Comparison of ENCODE assay signal across 22 cellular contexts in the genomic region with DNA sequence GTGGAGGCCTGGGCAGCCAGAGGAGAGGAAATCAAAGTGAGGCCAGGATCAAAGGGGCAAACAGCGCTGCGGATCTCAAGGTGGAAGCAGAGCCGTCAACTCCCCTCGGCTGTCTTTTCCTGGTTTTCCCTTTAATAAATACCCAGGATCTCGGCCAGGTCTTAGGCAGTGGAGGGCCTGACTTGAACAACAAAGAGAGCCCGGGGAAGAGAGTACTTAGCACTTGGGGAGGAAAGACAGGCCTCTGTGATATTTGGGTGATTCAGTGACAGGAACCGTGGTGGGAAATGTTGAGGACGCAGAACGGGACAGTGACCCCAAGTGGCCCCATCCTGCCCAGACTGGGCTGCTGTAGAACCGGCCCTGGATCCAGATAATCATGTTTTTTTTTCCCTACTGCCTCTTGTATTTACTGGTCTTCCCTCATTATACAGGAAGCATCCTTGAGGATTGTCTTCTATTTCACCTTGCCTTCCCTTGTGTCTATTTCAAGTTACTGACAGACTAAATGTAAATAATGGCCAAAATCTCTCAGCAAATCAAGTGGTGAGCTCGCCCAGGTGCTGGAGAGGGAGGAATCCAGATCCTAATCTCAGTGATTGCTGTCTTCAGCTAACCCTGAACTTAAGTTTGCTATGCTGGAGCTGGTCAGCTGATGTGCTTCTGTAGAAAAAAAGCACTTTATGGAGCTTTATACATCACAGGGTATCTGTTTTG. TPM values are rescaled to one million over a fixed set of nuclear protein-coding genes. Genes with fewer than 3 reads are reported as not detected.
A peak's percentile ranks its signal among the peaks of the same experiment; 100 is the strongest.
DNase-seq lines count a peak whose midpoint lies in the region; ATAC-seq, FAIRE-seq and TF ChIP-seq lines count a peak whose summit lies in the region.
"Had no signal": no experiment of that assay in that cellular context is flagged by ENCODE, and none has a peak within 500 bp of the region (broad histone marks: within the 10 kb centered on the region; RNA-seq: fewer than 3 reads in every experiment).

No MANE protein-coding gene starts in this region.

- H4K20me1 ChIP-seq in GM23338 (replicated peaks; ENCODE audit: insufficient read depth) (0 out of 2 replicates have a peak, but pooled peaks cover 6% of the 10 kb centered on the region), H1 (replicated peaks in 1 of 2; ENCODE audit: control insufficient read depth in 1 of 2, insufficient read depth in 2 of 2, low read length in 2 of 2) (no peaks in the 10 kb centered on the region)

- H3K23me2 ChIP-seq in H1 (ENCODE audit: low read depth, low read length): peaks cover 6% of the 10 kb centered on the region; the same call in 1 of the 2 replicates

- H3K27me3 ChIP-seq in GM23338 (ENCODE audit: insufficient read depth) (peaks cover 26% of the 10 kb centered on the region), HUES48 (ENCODE audit: control insufficient read depth, insufficient read depth, low read length) (peaks cover 25% of the 10 kb centered on the region), H1 (replicated peaks in 1 of 4; ENCODE audit: control insufficient read depth in 3 of 4, extremely low read depth in 1 of 4, insufficient read depth in 3 of 4, low read length in 3 of 4) (peaks cover 0 to 22% (median 18%) of the 10 kb centered on the region in 4 experiments; a peak in 6 of 7 replicates)

- no peak for TF ChIP-seq EP300 in H1 (IDR thresholded peaks at IDR 0.05; ENCODE audit: borderline replicate concordance in 1 of 2, low read depth in 2 of 2, low read length in 2 of 2)

- H3K27ac Mint-ChIP-seq in GM23338: no peak overlapping the region
- no peak overlapping the region for H3K27ac Mint-ChIP-seq in activated CD4-positive, alpha-beta T cell treated with anti-CD3 and anti-CD28 coated beads for 36 hours
- H3K27ac Mint-ChIP-seq: B cell; CD4-positive, alpha-beta T cell; HFFc6 had no signal

- H3K79me1 ChIP-seq in H1 (ENCODE audit: low read depth, low read length): no peaks in the 10 kb centered on the region

- no peak overlapping the region for H4K8ac ChIP-seq in H1 (ENCODE audit: extremely low read depth, insufficient read depth, low read length)

- H3K56ac ChIP-seq in H1 (replicated peaks; ENCODE audit: insufficient read length, low read depth, low read length): no peak overlapping the region

- H3K4me1 Mint-ChIP-seq in GM23338: peaks cover 26% of the 10 kb centered on the region
- H3K4me1 Mint-ChIP-seq in activated CD4-positive, alpha-beta T cell treated with anti-CD3 and anti-CD28 coated beads for 36 hours: peaks cover 8% of the 10 kb centered on the region

- H3K4me2 ChIP-seq in GM23338: peak overlapping the region; percentile 7; the same call in 1 of the 2 replicates
- H3K4me2 ChIP-seq in H1 (ENCODE audit: insufficient read depth in 1 of 2, low read depth in 2 of 2, low read length in 2 of 2): no peak overlapping the region
- H3K4me2 ChIP-seq: PC-9 had no signal

- no peaks in the 10 kb centered on the region; the same call in 2 of the 3 replicates for H3K9me3 Mint-ChIP-seq in GM23338
- H3K9me3 Mint-ChIP-seq in activated CD4-positive, alpha-beta T cell treated with anti-CD3 and anti-CD28 coated beads for 36 hours (ENCODE audit: low read depth): no peaks in the 10 kb centered on the region
- H3K9me3 Mint-ChIP-seq: CD4-positive, alpha-beta T cell; HFFc6 had no signal

- H3K36me3 ChIP-seq in GM23338 (ENCODE audit: insufficient read depth): no peaks in the 10 kb centered on the region
- no peaks in the 10 kb centered on the region for H3K36me3 ChIP-seq in HUES48 (ENCODE audit: control insufficient read depth, insufficient read depth, low read length)
- H3K36me3 ChIP-seq in H1 (ENCODE audit: control insufficient read depth in 2 of 4, insufficient read depth in 4 of 4, low read length in 3 of 4): no peaks in the 10 kb centered on the region
- H3K36me3 ChIP-seq in mesodermal cell (ENCODE audit: control insufficient read depth, insufficient read depth, low read length): no peaks in the 10 kb centered on the region

- peak overlapping the region; percentile 40 for H2AFZ ChIP-seq in GM23338
- H2AFZ ChIP-seq in H1 (ENCODE audit: low read length): peak overlapping the region; percentile 43; the same call in 1 of the 2 replicates
- H2AFZ ChIP-seq: PC-9 had no signal

- CTCF ChIA-PET in H1 (lab: Charles Lee; ENCODE audit: partially characterized antibody): interaction anchor here (0.8 to 10.5 kb wide), 3 partner anchors 9 to 39 kb away, joined by 3 to 103 read pairs (median 4); no protein-coding TSS in a partner anchor
- CTCF ChIA-PET in activated CD4-positive, alpha-beta T cell treated with anti-CD3 and anti-CD28 coated beads for 36 hours (lab: Charles Lee): interaction anchor here (0.9 kb wide), 1 partner anchor 23 kb away, joined by 3 read pairs; no protein-coding TSS in a partner anchor

- H2BK20ac ChIP-seq in H1 (ENCODE audit: low read length): no peak overlapping the region

- no peak overlapping the region for H2BK120ac ChIP-seq in H1 (replicated peaks; ENCODE audit: low read depth, low read length)

- no peak overlapping the region for H2AK5ac ChIP-seq in H1 (ENCODE audit: low read depth, low read length)

- TF ChIP-seq POLR2A in H1 (IDR thresholded peaks at IDR 0.05; ENCODE audit: control extremely low read depth in 1 of 2, low read depth in 2 of 2, low read length in 2 of 2): no peak

- DNase-seq in GM23338 (ENCODE audit: low spot score) (peak; percentile 63), H1 (ENCODE audit: low read depth in 1 of 2, low spot score in 2 of 2) (no peak), dedifferentiated amniotic fluid mesenchymal stem cell (ENCODE audit: extremely low spot score) (no peak), midbrain (lab: John Stamatoyannopoulos, UW) (no peak)
- DNase-seq in activated CD4-positive, alpha-beta T cell treated with anti-CD3 and anti-CD28 coated beads for 36 hours: no peak
- DNase-seq: Calu3; CD4-positive, alpha-beta T cell; DMS79; HFFc6; NCI-H1436; NCI-H2081; NCI-H345; PC-9 had no signal

- no peak overlapping the region for H3K4ac ChIP-seq in H1 (replicated peaks; ENCODE audit: insufficient read length, low read depth, low read length)

- H3K9me3 ChIP-seq in HUES48 (ENCODE audit: control insufficient read depth, insufficient read depth, low read length) (no peaks in the 10 kb centered on the region), H1 (ENCODE audit: insufficient read depth in 2 of 2, low read depth in 1 of 2, low read length in 1 of 2) (no peaks in the 10 kb centered on the region), mesodermal cell (ENCODE audit: control insufficient read depth, low read length) (no peaks in the 10 kb centered on the region)

- H3K23ac ChIP-seq in H1 (ENCODE audit: insufficient read length): no peak overlapping the region

- TF ChIP-seq CTCF in GM23338 (conservative IDR thresholded peaks at IDR 0.05; ENCODE audit: low read depth in 2 of 2) (peak; percentile 25 to 48; a peak in 3 of 4 replicates), H1 (IDR thresholded peaks at IDR 0.05; ENCODE audit: control extremely low read depth in 1 of 3, insufficient read depth in 1 of 3, low read depth in 1 of 3, low read length in 3 of 3) (peak; percentile 24 to 26 (median 25); a peak in 3 of 4 replicates)

- H3F3A ChIP-seq in GM23338 (replicated peaks; ENCODE audit: low read depth): peaks cover 9% of the 10 kb centered on the region; the same call in 1 of the 2 replicates

- peaks cover 28% of the 10 kb centered on the region for H3K27me3 Mint-ChIP-seq in GM23338 (ENCODE audit: insufficient read depth, low read depth, poor library complexity)
- peaks cover 19% of the 10 kb centered on the region for H3K27me3 Mint-ChIP-seq in activated CD4-positive, alpha-beta T cell treated with anti-CD3 and anti-CD28 coated beads for 36 hours

- intact Hi-C loops in activated CD4-positive, alpha-beta T cell treated with anti-CD3 and anti-CD28 coated beads for 36 hours (cut with DNase I, micrococcal nuclease): loop anchor here in 1 of 2 experiments (5.0 kb wide), 1 partner anchor 112 kb away; no protein-coding TSS in a partner anchor

- ATAC-seq in GM23338 (peak; percentile 13), HG03354 (IDR thresholded peaks at IDR 0.05; ENCODE audit: poor library complexity, severe bottlenecking, unreplicated experiment) (no peak)
- no peak for ATAC-seq in activated CD4-positive, alpha-beta T cell treated with anti-CD3 and anti-CD28 coated beads for 36 hours

- H2BK5ac ChIP-seq in H1 (ENCODE audit: low read depth, low read length): no peak overlapping the region

- WGBS in H1 (ENCODE audit: extremely low coverage in 1 of 2, insufficient coverage in 1 of 2, insufficient read length in 1 of 2, insufficient replicate concordance in 2 of 2, low coverage in 1 of 2, low lambda C conversion rate in 2 of 2, missing lambda C conversion rate in 1 of 2), 2 experiments: 56% methylated on average over 11 of the region's 11 CpGs; no CpG with 5 or more reads in 1 of the 2 experiments
- WGBS in mesodermal cell (ENCODE audit: insufficient coverage in 2 of 2), 2 experiments: 19 to 32% methylated on average over 10 to 11 of the region's 11 CpGs

- H3K4me3 ChIP-seq in GM23338 (no peak overlapping the region), HUES48 (ENCODE audit: low read depth, low read length) (no peak overlapping the region), H1 (ENCODE audit: extremely low read depth in 1 of 4, insufficient read depth in 2 of 4, low read depth in 3 of 4, low read length in 4 of 4) (no peak overlapping the region), mesodermal cell (ENCODE audit: extremely low read depth, insufficient read depth, low read length, poor library complexity, severe bottlenecking) (no peak overlapping the region)
- H3K4me3 ChIP-seq: PC-9 had no signal

- peak; percentile 28 for FAIRE-seq in H1 (lab: Jason Lieb, UNC)
- FAIRE-seq: G401.6, GM12892, GM19239 had no signal

- no peak overlapping the region for H3K18ac ChIP-seq in H1 (ENCODE audit: extremely low read depth, low read length)

- H3K14ac ChIP-seq in H1 (ENCODE audit: insufficient read length): no peak overlapping the region

- no peak overlapping the region for H4K5ac ChIP-seq in H1 (ENCODE audit: insufficient read length, low read depth, low read length)

- no peak overlapping the region for H2BK15ac ChIP-seq in H1 (ENCODE audit: low read length)

- H3K27ac ChIP-seq in GM23338 (ENCODE audit: low read depth): no peak overlapping the region
- peak overlapping the region; percentile 59 for H3K27ac ChIP-seq in HUES48 (ENCODE audit: low read depth, low read length)
- H3K27ac ChIP-seq in H1 (ENCODE audit: low read depth, low read length): no peak overlapping the region
- H3K27ac ChIP-seq in mesodermal cell (ENCODE audit: low read depth, low read length, severe bottlenecking): peak overlapping the region; percentile 33
- H3K27ac ChIP-seq: PC-9 had no signal

- H3K79me2 ChIP-seq in GM23338 (replicated peaks; ENCODE audit: insufficient read depth) (no peaks in the 10 kb centered on the region), H1 (ENCODE audit: control insufficient read depth in 1 of 2, insufficient read depth in 2 of 2, low read length in 2 of 2) (no peaks in the 10 kb centered on the region)

- H3K4me1 ChIP-seq in GM23338 (ENCODE audit: insufficient read depth) (peaks cover 17% of the 10 kb centered on the region), HUES48 (ENCODE audit: control insufficient read depth, insufficient read depth, low read length) (peaks cover 20% of the 10 kb centered on the region), H1 (replicated peaks in 1 of 4; ENCODE audit: control insufficient read depth in 3 of 4, insufficient read depth in 4 of 4, low read length in 3 of 4) (peaks cover 0 to 7% (median 0%) of the 10 kb centered on the region in 4 experiments; a peak in 3 of 7 replicates), mesodermal cell (ENCODE audit: control insufficient read depth, insufficient read depth, low read length, poor library complexity, severe bottlenecking) (peaks cover 23% of the 10 kb centered on the region)

- H3K4me3 Mint-ChIP-seq in GM23338: no peak overlapping the region
- no peak overlapping the region for H3K4me3 Mint-ChIP-seq in activated CD4-positive, alpha-beta T cell treated with anti-CD3 and anti-CD28 coated beads for 36 hours
- H3K4me3 Mint-ChIP-seq: B cell, HFFc6 had no signal

- H3K9ac ChIP-seq in HUES48 (ENCODE audit: low read depth, low read length) (no peak overlapping the region), H1 (replicated peaks in 1 of 4; ENCODE audit: extremely low read depth in 1 of 4, low read depth in 3 of 4, low read length in 3 of 4) (no peak overlapping the region; a peak in 1 of 7 replicates)

- POLR2A ChIA-PET in H1 (lab: Charles Lee; ENCODE audit: partially characterized antibody): no interaction called here
- POLR2A ChIA-PET in activated CD4-positive, alpha-beta T cell treated with anti-CD3 and anti-CD28 coated beads for 36 hours (lab: Charles Lee): no interaction called here

- no peak overlapping the region for H4K91ac ChIP-seq in H1 (replicated peaks; ENCODE audit: insufficient read length, low read length)

- no peaks in the 10 kb centered on the region for H3K36me3 Mint-ChIP-seq in GM23338 (ENCODE audit: low read depth)
- H3K36me3 Mint-ChIP-seq in activated CD4-positive, alpha-beta T cell treated with anti-CD3 and anti-CD28 coated beads for 36 hours (ENCODE audit: low read depth): no peaks in the 10 kb centered on the region

- peak; percentile 15 to 37; a peak in 2 of 4 replicates for TF ChIP-seq RAD21 in H1 (IDR thresholded peaks at IDR 0.05 in 1 of 2, conservative IDR thresholded peaks at IDR 0.05 in 1 of 2; ENCODE audit: low read depth in 2 of 2, low read length in 2 of 2)

- no peaks in the 10 kb centered on the region for H3K9me2 ChIP-seq in GM23338 (ENCODE audit: insufficient read depth)

- H2BK12ac ChIP-seq in H1 (ENCODE audit: low read depth, low read length): no peak overlapping the region

RNA-seq across cellular contexts. Expression of a gene that starts 2.8 kb away (rescaled TPM):
- 0.97 and 2.6 TPM in 2 replicates for total RNA-seq in GM23338 (2014; rRNA removed; shearing (Covaris generic))
- polyA plus RNA-seq in GM23338 (2016; fragmentation: Nextera tagmentation; extraction: Ambion mirVana) (0.66 and 1.0 TPM in 2 replicates), H1 (2011; rRNA removed) (1.1 and 1.8 TPM in 2 replicates)
- 1.5 and 2.7 TPM in 2 replicates for total RNA-seq in H1 (2021; fragmentation: NEBNext Ultra II Directional; extraction: Animal tissue kit (Norgen Biotek cat#: 25700))
- polyA plus RNA-seq in H1 (2011; cell fraction: cytosol; rRNA removed): 0.92 TPM
- 0.51 TPM for polyA plus RNA-seq in H1 (2011; cell fraction: nucleus; rRNA removed)
- 0.74 to 2.0 TPM (median 1.5 TPM) in 4 replicates for polyA plus RNA-seq in H1 (2012, experiment 1 of 2)
- polyA plus RNA-seq in H1 (2012, experiment 2 of 2): 2.5 TPM
- 1.9 TPM for polyA plus RNA-seq in H1 (2013, experiment 1 of 2)
- polyA plus RNA-seq in H1 (2013, experiment 2 of 2): 1.7 TPM
- 0.59 and 0.73 TPM in 2 replicates for polyA minus RNA-seq in H1 (2011; rRNA and poly(A)+ RNA removed)
- polyA minus RNA-seq in H1 (2011; cell fraction: cytosol; rRNA and poly(A)+ RNA removed): not detected
- 0.40 TPM for polyA minus RNA-seq in H1 (2011; cell fraction: nucleus; rRNA and poly(A)+ RNA removed)
- polyA plus RNA-seq in mesodermal cell (2013, experiment 1 of 2): 4.7 TPM
- polyA plus RNA-seq in mesodermal cell (2013, experiment 2 of 2): 2.9 TPM
- total RNA-seq in activated CD4-positive, alpha-beta T cell treated with anti-CD3 and anti-CD28 coated beads for 36 hours: not detected
- total RNA-seq: Calu3; CD4-positive, alpha-beta T cell; LHCN-M2; PC-9; SK-MEL-5 had no signal

RNA-seq across cellular contexts. Expression of a gene that starts 34.1 kb away (rescaled TPM):
- 36.2 and 37.2 TPM in 2 replicates for total RNA-seq in GM23338 (2014; rRNA removed; shearing (Covaris generic))
- polyA plus RNA-seq in GM23338 (2016; fragmentation: Nextera tagmentation; extraction: Ambion mirVana) (17.1 and 17.9 TPM in 2 replicates), H1 (2011; rRNA removed) (4.1 and 8.4 TPM in 2 replicates)
- total RNA-seq in H1 (2021; fragmentation: NEBNext Ultra II Directional; extraction: Animal tissue kit (Norgen Biotek cat#: 25700)): 28.2 and 29.4 TPM in 2 replicates
- polyA plus RNA-seq in H1 (2011; cell fraction: cytosol; rRNA removed): 13.3 TPM
- 3.3 TPM for polyA plus RNA-seq in H1 (2011; cell fraction: nucleus; rRNA removed)
- 13.0 to 20.7 TPM (median 14.7 TPM) in 4 replicates for polyA plus RNA-seq in H1 (2012, experiment 1 of 2)
- 8.4 TPM for polyA plus RNA-seq in H1 (2012, experiment 2 of 2)
- 14.7 TPM for polyA plus RNA-seq in H1 (2013, experiment 1 of 2)
- polyA plus RNA-seq in H1 (2013, experiment 2 of 2): 14.5 TPM
- polyA minus RNA-seq in H1 (2011; rRNA and poly(A)+ RNA removed): 14.5 and 17.4 TPM in 2 replicates
- 22.2 TPM for polyA minus RNA-seq in H1 (2011; cell fraction: cytosol; rRNA and poly(A)+ RNA removed)
- polyA minus RNA-seq in H1 (2011; cell fraction: nucleus; rRNA and poly(A)+ RNA removed): 9.6 TPM
- polyA plus RNA-seq in mesodermal cell (2013, experiment 1 of 2): 48.0 TPM
- polyA plus RNA-seq in mesodermal cell (2013, experiment 2 of 2): 47.7 TPM
- 10 to 100 TPM; 17.0 to 20.2 TPM for total RNA-seq in activated CD4-positive, alpha-beta T cell treated with anti-CD3 and anti-CD28 coated beads for 36 hours

Comparison
In these comparisons a context has a peak if more than half of its experiments do, and no peak if none do; other contexts are left out.
1. H3K27ac ChIP-seq: peak in HUES48 (single experiment) and mesodermal cell (single experiment); none in GM23338 (single experiment) and H1 (single experiment).